Comparison of ENCODE assay signal across 9 cellular contexts in the genomic region with DNA sequence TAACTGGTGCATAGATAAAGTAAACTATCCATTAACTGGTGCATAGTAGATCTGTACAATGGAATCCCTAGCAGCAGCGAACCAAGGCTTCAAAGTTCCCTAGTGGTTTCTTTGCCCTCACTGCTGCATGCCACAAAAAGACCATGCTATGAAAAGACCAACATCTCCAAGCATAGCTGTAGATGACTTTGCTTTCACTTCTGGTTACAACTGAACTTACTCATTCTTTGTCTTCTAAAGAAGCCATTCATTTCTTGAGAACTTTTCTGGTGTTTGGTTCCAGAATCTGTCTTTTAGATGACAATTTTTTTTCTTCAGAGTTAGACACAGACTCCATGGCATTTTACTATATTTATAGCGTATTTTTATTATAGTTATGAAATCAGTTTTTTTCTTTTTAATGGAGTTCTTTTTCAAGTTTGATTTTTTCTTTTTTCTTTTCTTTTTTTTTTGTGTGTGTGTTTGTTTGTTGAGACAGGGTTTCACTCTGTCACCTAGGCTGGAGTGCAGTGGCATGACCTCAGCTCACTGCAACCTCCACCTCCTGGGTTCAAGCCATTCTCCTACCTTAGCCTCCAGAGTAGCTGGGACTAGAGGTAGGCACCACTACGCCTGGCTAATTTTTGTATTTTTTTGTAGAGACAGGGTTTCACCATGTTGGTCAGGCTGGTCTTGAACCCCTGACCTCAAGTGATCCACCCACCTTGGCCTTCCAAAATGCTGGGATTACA.
DNase-seq lines count a peak whose midpoint lies in the region; ATAC-seq, FAIRE-seq and TF ChIP-seq lines count a peak whose summit lies in the region.
"Had no signal": no experiment of that assay in that cellular context is flagged by ENCODE, and none has a peak within 500 bp of the region (broad histone marks: within the 10 kb centered on the region; RNA-seq: fewer than 3 reads in every experiment).

No MANE protein-coding gene starts in this region.

- H3K27me3 Mint-ChIP-seq in CD14-positive monocyte (ENCODE audit: low read depth in 3 of 3) (no peaks in the 10 kb centered on the region), WTC11 (ENCODE audit: low read depth) (peaks cover 45% of the 10 kb centered on the region)
- H3K27me3 Mint-ChIP-seq in activated T-cell treated with anti-CD3 and anti-CD28 coated beads, Interleukin-2, amount 50 U/mL, for 4 hours (ENCODE audit: low read depth) = no peaks in the 10 kb centered on the region

- H3K27ac ChIP-seq in gastroesophageal sphincter (no peak overlapping the region), kidney (ENCODE audit: low read depth in 2 of 2, low read length in 2 of 2) (no peak overlapping the region)

- CTCF ChIA-PET in WTC11 (lab: Charles Lee) = no interaction called here

- H3K4me1 ChIP-seq in gastroesophageal sphincter (no peaks in the 10 kb centered on the region), kidney (ENCODE audit: control insufficient read depth in 1 of 2, insufficient read depth in 1 of 2, low read depth in 1 of 2, low read length in 2 of 2) (no peaks in the 10 kb centered on the region)

- H3K36me3 ChIP-seq in gastroesophageal sphincter (no peaks in the 10 kb centered on the region), kidney (ENCODE audit: control insufficient read depth in 1 of 2, insufficient read depth in 2 of 2, low read length in 2 of 2) (no peaks in the 10 kb centered on the region)

- TF ChIP-seq POLR2A in gastroesophageal sphincter (IDR thresholded peaks at IDR 0.05) = no peak

- TF ChIP-seq CTCF in CD14-positive monocyte (IDR thresholded peaks at IDR 0.05) (no peak), gastroesophageal sphincter (IDR thresholded peaks at IDR 0.05) (no peak), kidney (IDR thresholded peaks at IDR 0.05; ENCODE audit: borderline replicate concordance, extremely low read depth, insufficient read depth) (no peak), WTC11 (IDR thresholded peaks at IDR 0.05) (no peak)

- H3K9me3 ChIP-seq in gastroesophageal sphincter (no peaks in the 10 kb centered on the region), kidney (ENCODE audit: control insufficient read depth in 1 of 2, low read length in 2 of 2) (no peaks in the 10 kb centered on the region)

- H3K27me3 ChIP-seq in gastroesophageal sphincter = no peaks in the 10 kb centered on the region

- H3K9me3 Mint-ChIP-seq in CD14-positive monocyte (no peaks in the 10 kb centered on the region), WTC11 (peaks cover 5% of the 10 kb centered on the region; the same call in 1 of the 2 replicates)
- H3K9me3 Mint-ChIP-seq in activated T-cell treated with anti-CD3 and anti-CD28 coated beads, Interleukin-2, amount 50 U/mL, for 4 hours = no peaks in the 10 kb centered on the region

- H3K27ac Mint-ChIP-seq in CD14-positive monocyte (peak overlapping the region in 2 of 7 donors; percentile 60 to 79), WTC11 (no peak overlapping the region)

- peak overlapping the region; percentile 67 to 83 for H3K4me3 Mint-ChIP-seq in CD14-positive monocyte
- H3K4me3 Mint-ChIP-seq in activated T-cell treated with anti-CD3 and anti-CD28 coated beads, Interleukin-2, amount 50 U/mL, for 4 hours = peak overlapping the region; percentile 76
- H3K4me3 Mint-ChIP-seq in WTC11 = no peak overlapping the region

- H3K36me3 Mint-ChIP-seq in CD14-positive monocyte (no peaks in the 10 kb centered on the region), WTC11 (no peaks in the 10 kb centered on the region)
- no peaks in the 10 kb centered on the region for H3K36me3 Mint-ChIP-seq in activated T-cell treated with anti-CD3 and anti-CD28 coated beads, Interleukin-2, amount 50 U/mL, for 4 hours (ENCODE audit: insufficient read depth)

- H3K4me1 Mint-ChIP-seq in CD14-positive monocyte (peaks cover 24% of the 10 kb centered on the region), WTC11 (no peaks in the 10 kb centered on the region)
- H3K4me1 Mint-ChIP-seq in activated T-cell treated with anti-CD3 and anti-CD28 coated beads, Interleukin-2, amount 50 U/mL, for 4 hours (ENCODE audit: low read depth) = peaks cover 33% of the 10 kb centered on the region

- no peak overlapping the region for H3K4me3 ChIP-seq in gastroesophageal sphincter
- H3K4me3 ChIP-seq in kidney (ENCODE audit: low read length in 2 of 2) = no peak overlapping the region

- intact Hi-C loops in CD14-positive monocyte (cut with micrococcal nuclease) (no loop called here), kidney (cut with DNase I) (no loop called here)

- peak; percentile 76 for ATAC-seq in GM19351 (IDR thresholded peaks at IDR 0.05; ENCODE audit: unreplicated experiment)
- peak; percentile 86 for ATAC-seq in HG03159 (IDR thresholded peaks at IDR 0.05; ENCODE audit: unreplicated experiment)
- peak; percentile 90 to 94 for ATAC-seq in activated T-cell treated with anti-CD3 and anti-CD28 coated beads, Interleukin-2, amount 50 U/mL, for 4 hours
- ATAC-seq in gastroesophageal sphincter = no peak
- no peak for ATAC-seq in WTC11

- POLR2A ChIA-PET in WTC11 (lab: Charles Lee) = no interaction called here

- FAIRE-seq in kidney (lab: Jason Lieb, UNC) = no peak

- DNase-seq in CD14-positive monocyte (ENCODE audit: low spot score) (no peak), cerebellar cortex (ENCODE audit: low spot score) (no peak), kidney (no peak), WTC11 (ENCODE audit: low spot score) (no peak)
- no peak for DNase-seq in activated T-cell treated with anti-CD3 and anti-CD28 coated beads, Interleukin-2, amount 50 U/mL, for 4 hours
- DNase-seq: DMS79 treated with DMSO at 0.1 percent for 48 hours had no signal

- no peak overlapping the region for H3K9ac ChIP-seq in kidney (ENCODE audit: low read length in 2 of 2)

- 72 to 89% methylated on average over 3 of the region's 3 CpGs for WGBS in gastroesophageal sphincter (ENCODE audit: low coverage in 1 of 2), 2 donors

- no peak for TF ChIP-seq EP300 in gastroesophageal sphincter (IDR thresholded peaks at IDR 0.05)

TF ChIP-seq in WTC11, 78 proteins besides CTCF, POLR2A, EP300 and RAD21:
- TF ChIP-seq ZNF121 (CRISPR knock-in tag; IDR thresholded peaks at IDR 0.05) (no peak), NFYB (CRISPR knock-in tag; conservative IDR thresholded peaks at IDR 0.05; ENCODE audit: low read depth) (no peak), HMGA2 (CRISPR knock-in tag; IDR thresholded peaks at IDR 0.05) (no peak), TP53 (CRISPR knock-in tag; IDR thresholded peaks at IDR 0.05) (no peak)

Comparison
In these comparisons a context has a peak if more than half of its experiments do, and no peak if none do; other contexts are left out.
1. ATAC-seq: peak in GM19351 (single experiment), HG03159 (single experiment) and activated T-cell treated with anti-CD3 and anti-CD28 coated beads, Interleukin-2, amount 50 U/mL, for 4 hours (2 of 2); none in gastroesophageal sphincter (single experiment) and WTC11 (single experiment).